Comparison of ENCODE assay signal across 16 cellular contexts in the genomic region with DNA sequence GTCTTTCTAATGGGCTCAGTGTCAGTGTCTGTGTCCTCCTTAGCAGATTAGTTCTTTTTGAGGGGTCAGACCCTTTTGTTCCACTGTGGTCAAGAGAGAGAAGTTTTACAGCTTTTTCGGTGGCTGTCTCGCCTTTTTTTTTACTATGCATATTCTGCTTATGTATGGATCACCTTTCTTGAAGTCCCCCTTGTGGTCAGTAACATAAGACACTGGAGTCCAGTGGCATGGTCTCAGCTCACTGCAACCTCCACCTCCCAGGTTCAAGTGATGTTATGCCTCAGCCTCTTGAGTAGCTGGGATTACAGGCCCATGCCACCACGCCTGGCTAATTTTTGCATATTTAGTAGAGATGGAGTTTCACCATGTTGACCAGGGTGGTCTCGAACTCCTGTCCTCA.
"Had no signal": no experiment of that assay in that cellular context is flagged by ENCODE, and none has a peak within 500 bp of the region (broad histone marks: within the 10 kb centered on the region; RNA-seq: fewer than 3 reads in every experiment).

No MANE protein-coding gene starts in this region.

- H3K9ac ChIP-seq: parathyroid adenoma had no signal

- H3K27ac ChIP-seq: colonic mucosa, gastroesophageal sphincter, parathyroid adenoma, stomach had no signal

- H3K9me3 Mint-ChIP-seq: activated CD4-positive, alpha-beta memory T cell treated with anti-CD3 and anti-CD28 coated beads, Interleukin-2, amount 10 ng/mL, durations not matched to agents 7 days and 5 days had no signal

- ATAC-seq: activated CD4-positive, alpha-beta T cell treated with anti-CD3 and anti-CD28 coated beads for 36 hours; activated T-cell treated with anti-CD3 and anti-CD28 coated beads, Interleukin-2, amount 50 U/mL, for 72 hours; gastroesophageal sphincter had no signal

- H3K4me3 ChIP-seq: colonic mucosa, gastroesophageal sphincter, stomach had no signal

- H3K36me3 Mint-ChIP-seq: activated naive CD8-positive, alpha-beta T cell treated with anti-CD3 and anti-CD28 coated beads, Interleukin-2, amount 10 ng/mL, durations not matched to agents 7 days and 5 days had no signal

- DNase-seq: activated CD4-positive, alpha-beta memory T cell treated with anti-CD3 and anti-CD28 coated beads, Interleukin-2, amount 10 ng/mL, durations not matched to agents 7 days and 5 days; activated CD4-positive, alpha-beta T cell treated with anti-CD3 and anti-CD28 coated beads for 36 hours; activated gamma-delta T cell treated with Interleukin-2 at 50 U/mL for 16 hours; activated naive CD8-positive, alpha-beta T cell treated with anti-CD3 and anti-CD28 coated beads, Interleukin-2, amount 10 ng/mL, durations not matched to agents 7 days and 5 days; activated T-cell treated with anti-CD3 and anti-CD28 coated beads, Interleukin-2, amount 50 U/mL, for 72 hours; aorta; colonic mucosa; effector CD4-positive, alpha-beta T cell; kidney; stimulated activated CD4-positive, alpha-beta T cell treated with anti-CD3 and anti-CD28 coated beads, Interleukin-4, amount 100 ng/mL, for 4 hours; stomach; T-helper 9 cell had no signal

- H3K4me3 Mint-ChIP-seq: activated CD4-positive, alpha-beta memory T cell treated with anti-CD3 and anti-CD28 coated beads, Interleukin-2, amount 10 ng/mL, durations not matched to agents 7 days and 5 days; activated CD4-positive, alpha-beta T cell treated with anti-CD3 and anti-CD28 coated beads for 36 hours; activated naive CD8-positive, alpha-beta T cell treated with anti-CD3 and anti-CD28 coated beads, Interleukin-2, amount 10 ng/mL, durations not matched to agents 7 days and 5 days; activated T-cell treated with anti-CD3 and anti-CD28 coated beads, Interleukin-2, amount 50 U/mL, for 72 hours; neural crest cell had no signal

- H3K79me2 ChIP-seq: parathyroid adenoma had no signal

- H3K27ac Mint-ChIP-seq: activated CD4-positive, alpha-beta memory T cell treated with anti-CD3 and anti-CD28 coated beads, Interleukin-2, amount 10 ng/mL, durations not matched to agents 7 days and 5 days; activated CD4-positive, alpha-beta T cell treated with anti-CD3 and anti-CD28 coated beads for 36 hours; activated naive CD8-positive, alpha-beta T cell treated with anti-CD3 and anti-CD28 coated beads, Interleukin-2, amount 10 ng/mL, durations not matched to agents 7 days and 5 days; activated T-cell treated with anti-CD3 and anti-CD28 coated beads, Interleukin-2, amount 50 U/mL, for 72 hours had no signal

- H3K36me3 ChIP-seq: colonic mucosa, gastroesophageal sphincter, stomach had no signal

- H3K9me3 ChIP-seq: colonic mucosa, gastroesophageal sphincter, stomach had no signal

- FAIRE-seq: kidney, urothelium cell line had no signal

- H3K27me3 Mint-ChIP-seq: activated CD4-positive, alpha-beta memory T cell treated with anti-CD3 and anti-CD28 coated beads, Interleukin-2, amount 10 ng/mL, durations not matched to agents 7 days and 5 days; activated CD4-positive, alpha-beta T cell treated with anti-CD3 and anti-CD28 coated beads for 36 hours; activated naive CD8-positive, alpha-beta T cell treated with anti-CD3 and anti-CD28 coated beads, Interleukin-2, amount 10 ng/mL, durations not matched to agents 7 days and 5 days had no signal

- H3K27me3 ChIP-seq: colonic mucosa, gastroesophageal sphincter, stomach had no signal

- H3K4me1 ChIP-seq: colonic mucosa, gastroesophageal sphincter, parathyroid adenoma had no signal

- H3K4me1 Mint-ChIP-seq: activated CD4-positive, alpha-beta memory T cell treated with anti-CD3 and anti-CD28 coated beads, Interleukin-2, amount 10 ng/mL, durations not matched to agents 7 days and 5 days; activated CD4-positive, alpha-beta T cell treated with anti-CD3 and anti-CD28 coated beads for 36 hours; activated naive CD8-positive, alpha-beta T cell treated with anti-CD3 and anti-CD28 coated beads, Interleukin-2, amount 10 ng/mL, durations not matched to agents 7 days and 5 days had no signal

- H2AFZ ChIP-seq: parathyroid adenoma had no signal
